Comparison of ENCODE assay signal across 28 cellular contexts in genomic region chr5:125823572-125823971, GRCh38.
A peak's percentile ranks its signal among the peaks of the same experiment; 100 is the strongest.
DNase-seq lines count a peak whose midpoint lies in the region; ATAC-seq, FAIRE-seq and TF ChIP-seq lines count a peak whose summit lies in the region.
"Had no signal": no experiment of that assay in that cellular context is flagged by ENCODE, and none has a peak within 500 bp of the region (broad histone marks: within the 10 kb centered on the region; RNA-seq: fewer than 3 reads in every experiment).

No MANE protein-coding gene starts in this region.

- H3K4me1 ChIP-seq in right cardiac atrium (ENCODE audit: control insufficient read depth, insufficient read depth, low read length) (no peaks in the 10 kb centered on the region), stomach (no peaks in the 10 kb centered on the region)
- H3K4me1 ChIP-seq: right atrium auricular region, upper lobe of right lung had no signal

- H3K27ac ChIP-seq in right cardiac atrium (ENCODE audit: low read length) (no peak overlapping the region), stomach (no peak overlapping the region)
- H3K27ac ChIP-seq: epithelial cell of prostate, right atrium auricular region, upper lobe of right lung had no signal

- no peaks in the 10 kb centered on the region for H3K36me3 Mint-ChIP-seq in activated CD8-positive, alpha-beta T cell treated with anti-CD3 and anti-CD28 coated beads, Interleukin-2, amount 10 ng/mL, durations not matched to agents 7 days and 5 days (ENCODE audit: low read depth)
- H3K36me3 Mint-ChIP-seq: T-cell had no signal

- H3K4me3 ChIP-seq in bronchial epithelial cell (ENCODE audit: low read depth, low read length) (no peak overlapping the region), right cardiac atrium (ENCODE audit: low read length) (no peak overlapping the region), stomach (no peak overlapping the region)
- H3K4me3 ChIP-seq: right atrium auricular region, upper lobe of right lung had no signal

- H3K27ac Mint-ChIP-seq in activated CD8-positive, alpha-beta T cell treated with anti-CD3 and anti-CD28 coated beads, Interleukin-2, amount 10 ng/mL, durations not matched to agents 7 days and 5 days = no peak overlapping the region
- H3K27ac Mint-ChIP-seq: activated CD8-positive, alpha-beta T cell treated with anti-CD3 and anti-CD28 coated beads for 36 hours; naive thymus-derived CD8-positive, alpha-beta T cell; T-cell had no signal

- no peak for TF ChIP-seq CTCF in bronchial epithelial cell (IDR thresholded peaks at IDR 0.05; ENCODE audit: insufficient read depth, low read length, severe bottlenecking)
- TF ChIP-seq CTCF in stomach (IDR thresholded peaks at IDR 0.05) = no peak

- CTCF ChIA-PET in activated CD8-positive, alpha-beta T cell treated with anti-CD3 and anti-CD28 coated beads, Interleukin-2, amount 10 ng/mL, durations not matched to agents 7 days and 5 days (lab: Charles Lee) = no interaction called here

- ATAC-seq in right cardiac atrium (no peak), HG03045 (IDR thresholded peaks at IDR 0.05; ENCODE audit: unreplicated experiment) (no peak)
- no peak for ATAC-seq in activated CD8-positive, alpha-beta T cell treated with anti-CD3 and anti-CD28 coated beads, Interleukin-2, amount 10 ng/mL, durations not matched to agents 7 days and 5 days
- ATAC-seq: activated CD8-positive, alpha-beta T cell treated with anti-CD3 and anti-CD28 coated beads for 36 hours; activated T-cell treated with anti-CD3 and anti-CD28 coated beads, Interleukin-2, amount 50 U/mL, for 4 hours; left colon; naive thymus-derived CD8-positive, alpha-beta T cell; T-cell; upper lobe of right lung had no signal

- TF ChIP-seq EP300 in stomach (IDR thresholded peaks at IDR 0.05) = no peak

- no peak for TF ChIP-seq POLR2A in stomach (IDR thresholded peaks at IDR 0.05)

- WGBS in right cardiac atrium = 86% methylated on average over 4 of the region's 4 CpGs
- 85 to 90% (median 86%) methylated on average over 4 of the region's 4 CpGs for WGBS in stomach, 5 donors

- H3K9me3 ChIP-seq in right cardiac atrium (ENCODE audit: control insufficient read depth, low read length) (no peaks in the 10 kb centered on the region), stomach (peaks cover 0 to 4% (median 0%) of the 10 kb centered on the region in 4 donors)
- H3K9me3 ChIP-seq: right atrium auricular region, upper lobe of right lung had no signal

- peak; percentile 7 for FAIRE-seq in bronchial epithelial cell (lab: Jason Lieb, UNC)
- FAIRE-seq: TTC549 had no signal

- DNase-seq in EL (peak; percentile 15), LHCN-M2 (ENCODE audit: low read depth) (peak; percentile 64), bronchial epithelial cell (ENCODE audit: low read depth) (peak; percentile 44), kidney tubule cell (ENCODE audit: low spot score) (peak; percentile 55), right cardiac atrium (no peak), stomach (no peak)
- DNase-seq in activated CD8-positive, alpha-beta T cell treated with anti-CD3 and anti-CD28 coated beads, Interleukin-2, amount 10 ng/mL, durations not matched to agents 7 days and 5 days = no peak
- DNase-seq: ACHN; activated CD4-positive, CD25-positive, alpha-beta regulatory T cell treated with anti-CD3 and anti-CD28 coated beads, Interleukin-2, amount 50 U/mL, for 72 hours; activated CD8-positive, alpha-beta T cell treated with anti-CD3 and anti-CD28 coated beads for 36 hours; activated naive CD4-positive, alpha-beta T cell treated with Interleukin-2 at 50 U/mL for 16 hours; activated T-cell treated with anti-CD3 and anti-CD28 coated beads, Interleukin-2, amount 50 U/mL, for 4 hours; amygdala; C1 segment of cervical spinal cord; glutamatergic neuron; left colon; naive thymus-derived CD8-positive, alpha-beta T cell; NCI-H1930; NCI-H345; NCI-H82; OCI-M1; SIG-M5; T-cell; upper lobe of right lung had no signal

- no peaks in the 10 kb centered on the region for H3K27me3 Mint-ChIP-seq in activated CD8-positive, alpha-beta T cell treated with anti-CD3 and anti-CD28 coated beads, Interleukin-2, amount 10 ng/mL, durations not matched to agents 7 days and 5 days (ENCODE audit: low read depth)
- H3K27me3 Mint-ChIP-seq: activated CD8-positive, alpha-beta T cell treated with anti-CD3 and anti-CD28 coated beads for 36 hours; naive thymus-derived CD8-positive, alpha-beta T cell; T-cell had no signal

- intact Hi-C loops in right cardiac atrium (cut with DNase I) = no loop called here
- intact Hi-C loops in stomach (cut with DNase I; ENCODE audit: low total_unique reads) = no loop called here

- H3K27me3 ChIP-seq in bronchial epithelial cell (ENCODE audit: control insufficient read depth, insufficient read depth, low read length) = no peaks in the 10 kb centered on the region
- no peaks in the 10 kb centered on the region for H3K27me3 ChIP-seq in right cardiac atrium (ENCODE audit: control insufficient read depth, insufficient read depth)
- no peaks in the 10 kb centered on the region for H3K27me3 ChIP-seq in stomach
- H3K27me3 ChIP-seq: right atrium auricular region, upper lobe of right lung had no signal

- H3K4me1 Mint-ChIP-seq in activated CD8-positive, alpha-beta T cell treated with anti-CD3 and anti-CD28 coated beads, Interleukin-2, amount 10 ng/mL, durations not matched to agents 7 days and 5 days (ENCODE audit: low read depth) = no peaks in the 10 kb centered on the region
- H3K4me1 Mint-ChIP-seq: naive thymus-derived CD8-positive, alpha-beta T cell; T-cell had no signal

- H3K36me3 ChIP-seq in bronchial epithelial cell (ENCODE audit: control insufficient read depth, insufficient read depth, low read length) (no peaks in the 10 kb centered on the region), stomach (no peaks in the 10 kb centered on the region)
- H3K36me3 ChIP-seq: right atrium auricular region, upper lobe of right lung had no signal

- H3K4me3 Mint-ChIP-seq in activated CD8-positive, alpha-beta T cell treated with anti-CD3 and anti-CD28 coated beads, Interleukin-2, amount 10 ng/mL, durations not matched to agents 7 days and 5 days = no peak overlapping the region
- H3K4me3 Mint-ChIP-seq: activated CD8-positive, alpha-beta T cell treated with anti-CD3 and anti-CD28 coated beads for 36 hours; activated T-cell treated with anti-CD3 and anti-CD28 coated beads, Interleukin-2, amount 50 U/mL, for 4 hours; naive thymus-derived CD8-positive, alpha-beta T cell; T-cell had no signal

- POLR2A ChIA-PET in activated CD8-positive, alpha-beta T cell treated with anti-CD3 and anti-CD28 coated beads, Interleukin-2, amount 10 ng/mL, durations not matched to agents 7 days and 5 days (lab: Charles Lee) = no interaction called here

- H3K9me3 Mint-ChIP-seq in activated CD8-positive, alpha-beta T cell treated with anti-CD3 and anti-CD28 coated beads, Interleukin-2, amount 10 ng/mL, durations not matched to agents 7 days and 5 days (ENCODE audit: insufficient read depth) = no peaks in the 10 kb centered on the region

Comparison
In these comparisons a context has a peak if more than half of its experiments do, and no peak if none do; other contexts are left out.
1. DNase-seq: peak in EL (single experiment), LHCN-M2 (single experiment), bronchial epithelial cell (single experiment) and kidney tubule cell (single experiment); none in right cardiac atrium (0 of 3), activated CD8-positive, alpha-beta T cell treated with anti-CD3 and anti-CD28 coated beads, Interleukin-2, amount 10 ng/mL, durations not matched to agents 7 days and 5 days (single experiment) and stomach (single experiment).